1 cellular context compared by ENCODE assay signal in the genomic region with DNA sequence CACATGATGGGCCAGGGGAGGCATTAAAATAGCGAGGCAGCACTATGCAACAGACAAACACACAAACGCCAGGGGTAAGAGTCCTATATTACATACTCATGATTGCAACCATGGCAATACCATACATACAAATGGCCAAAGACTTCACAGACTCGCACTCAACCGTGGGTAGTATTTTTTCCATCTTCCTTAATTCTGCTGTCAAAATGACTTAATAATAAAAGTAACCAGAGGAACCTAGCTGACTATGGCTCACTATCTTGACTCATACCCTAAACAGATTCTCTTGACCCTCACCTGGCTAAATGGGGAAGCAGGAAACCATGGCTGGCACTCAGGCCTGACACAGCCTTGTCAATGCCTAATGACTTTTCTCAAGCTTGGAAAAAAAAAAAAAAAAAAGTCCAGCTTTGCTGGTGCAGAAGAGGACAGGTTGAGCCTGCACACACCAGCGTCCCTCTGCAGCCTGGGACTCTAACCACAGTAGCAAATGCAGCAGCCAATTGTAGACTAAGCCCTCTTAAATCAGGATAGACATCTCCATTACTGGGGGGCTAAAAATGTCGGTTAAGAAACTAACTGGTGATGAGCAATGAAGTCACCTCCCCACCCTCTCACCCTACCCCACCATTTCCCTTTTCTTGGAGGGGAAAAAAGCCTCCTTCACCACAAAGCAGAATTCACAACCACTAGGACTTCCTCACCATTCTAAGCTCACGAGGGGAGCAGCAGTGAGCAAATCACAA.
TF ChIP-seq lines count a peak whose summit lies in the region.

No MANE protein-coding gene starts in this region.

TF ChIP-seq in GM12878, 131 proteins besides CTCF, POLR2A, EP300 and RAD21 (continued from another document):
- TF ChIP-seq POU2F2 (IDR thresholded peaks at IDR 0.05; ENCODE audit: borderline replicate concordance, low read depth, low read length) (no peak), ZNF384 (IDR thresholded peaks at IDR 0.05; ENCODE audit: borderline replicate concordance, low read depth, low read length) (peak; percentile 65), SIN3A (IDR thresholded peaks at IDR 0.05; ENCODE audit: low read depth, low read length) (no peak), ZNF622 (IDR thresholded peaks at IDR 0.05) (no peak), ZNF207 (IDR thresholded peaks at IDR 0.05; ENCODE audit: borderline replicate concordance) (no peak)
- TF ChIP-seq, protein P1, sequence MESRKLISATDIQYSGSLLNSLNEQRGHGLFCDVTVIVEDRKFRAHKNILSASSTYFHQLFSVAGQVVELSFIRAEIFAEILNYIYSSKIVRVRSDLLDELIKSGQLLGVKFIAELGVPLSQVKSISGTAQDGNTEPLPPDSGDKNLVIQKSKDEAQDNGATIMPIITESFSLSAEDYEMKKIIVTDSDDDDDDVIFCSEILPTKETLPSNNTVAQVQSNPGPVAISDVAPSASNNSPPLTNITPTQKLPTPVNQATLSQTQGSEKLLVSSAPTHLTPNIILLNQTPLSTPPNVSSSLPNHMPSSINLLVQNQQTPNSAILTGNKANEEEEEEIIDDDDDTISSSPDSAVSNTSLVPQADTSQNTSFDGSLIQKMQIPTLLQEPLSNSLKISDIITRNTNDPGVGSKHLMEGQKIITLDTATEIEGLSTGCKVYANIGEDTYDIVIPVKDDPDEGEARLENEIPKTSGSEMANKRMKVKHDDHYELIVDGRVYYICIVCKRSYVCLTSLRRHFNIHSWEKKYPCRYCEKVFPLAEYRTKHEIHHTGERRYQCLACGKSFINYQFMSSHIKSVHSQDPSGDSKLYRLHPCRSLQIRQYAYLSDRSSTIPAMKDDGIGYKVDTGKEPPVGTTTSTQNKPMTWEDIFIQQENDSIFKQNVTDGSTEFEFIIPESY (IDR thresholded peaks at IDR 0.05) = no peak
- TF ChIP-seq, protein P2, sequence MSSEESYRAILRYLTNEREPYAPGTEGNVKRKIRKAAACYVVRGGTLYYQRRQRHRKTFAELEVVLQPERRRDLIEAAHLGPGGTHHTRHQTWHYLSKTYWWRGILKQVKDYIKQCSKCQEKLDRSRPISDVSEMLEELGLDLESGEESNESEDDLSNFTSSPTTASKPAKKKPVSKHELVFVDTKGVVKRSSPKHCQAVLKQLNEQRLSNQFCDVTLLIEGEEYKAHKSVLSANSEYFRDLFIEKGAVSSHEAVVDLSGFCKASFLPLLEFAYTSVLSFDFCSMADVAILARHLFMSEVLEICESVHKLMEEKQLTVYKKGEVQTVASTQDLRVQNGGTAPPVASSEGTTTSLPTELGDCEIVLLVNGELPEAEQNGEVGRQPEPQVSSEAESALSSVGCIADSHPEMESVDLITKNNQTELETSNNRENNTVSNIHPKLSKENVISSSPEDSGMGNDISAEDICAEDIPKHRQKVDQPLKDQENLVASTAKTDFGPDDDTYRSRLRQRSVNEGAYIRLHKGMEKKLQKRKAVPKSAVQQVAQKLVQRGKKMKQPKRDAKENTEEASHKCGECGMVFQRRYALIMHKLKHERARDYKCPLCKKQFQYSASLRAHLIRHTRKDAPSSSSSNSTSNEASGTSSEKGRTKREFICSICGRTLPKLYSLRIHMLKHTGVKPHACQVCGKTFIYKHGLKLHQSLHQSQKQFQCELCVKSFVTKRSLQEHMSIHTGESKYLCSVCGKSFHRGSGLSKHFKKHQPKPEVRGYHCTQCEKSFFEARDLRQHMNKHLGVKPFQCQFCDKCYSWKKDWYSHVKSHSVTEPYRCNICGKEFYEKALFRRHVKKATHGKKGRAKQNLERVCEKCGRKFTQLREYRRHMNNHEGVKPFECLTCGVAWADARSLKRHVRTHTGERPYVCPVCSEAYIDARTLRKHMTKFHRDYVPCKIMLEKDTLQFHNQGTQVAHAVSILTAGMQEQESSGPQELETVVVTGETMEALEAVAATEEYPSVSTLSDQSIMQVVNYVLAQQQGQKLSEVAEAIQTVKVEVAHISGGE (CRISPR knock-in tag; IDR thresholded peaks at IDR 0.05) = no peak
- TF ChIP-seq, protein P3, sequence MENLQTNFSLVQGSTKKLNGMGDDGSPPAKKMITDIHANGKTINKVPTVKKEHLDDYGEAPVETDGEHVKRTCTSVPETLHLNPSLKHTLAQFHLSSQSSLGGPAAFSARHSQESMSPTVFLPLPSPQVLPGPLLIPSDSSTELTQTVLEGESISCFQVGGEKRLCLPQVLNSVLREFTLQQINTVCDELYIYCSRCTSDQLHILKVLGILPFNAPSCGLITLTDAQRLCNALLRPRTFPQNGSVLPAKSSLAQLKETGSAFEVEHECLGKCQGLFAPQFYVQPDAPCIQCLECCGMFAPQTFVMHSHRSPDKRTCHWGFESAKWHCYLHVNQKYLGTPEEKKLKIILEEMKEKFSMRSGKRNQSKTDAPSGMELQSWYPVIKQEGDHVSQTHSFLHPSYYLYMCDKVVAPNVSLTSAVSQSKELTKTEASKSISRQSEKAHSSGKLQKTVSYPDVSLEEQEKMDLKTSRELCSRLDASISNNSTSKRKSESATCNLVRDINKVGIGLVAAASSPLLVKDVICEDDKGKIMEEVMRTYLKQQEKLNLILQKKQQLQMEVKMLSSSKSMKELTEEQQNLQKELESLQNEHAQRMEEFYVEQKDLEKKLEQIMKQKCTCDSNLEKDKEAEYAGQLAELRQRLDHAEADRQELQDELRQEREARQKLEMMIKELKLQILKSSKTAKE (IDR thresholded peaks at IDR 0.05; ENCODE audit: low read depth, poor library complexity, severe bottlenecking) = no peak
